In genomic region chr5:51468196-51468595, GRCh38 we compare ENCODE assay signal across 1 cellular context.
A peak's percentile ranks its signal among the peaks of the same experiment; 100 is the strongest.
TF ChIP-seq lines count a peak whose summit lies in the region.

No MANE protein-coding gene starts in this region.

TF ChIP-seq in SK-N-SH, 30 proteins besides CTCF, POLR2A, EP300 and RAD21 (continued from another document):
- peak; percentile 54 for TF ChIP-seq GATA2 (CRISPR knock-in tag; IDR thresholded peaks at IDR 0.05)
- no peak for TF ChIP-seq REST (IDR thresholded peaks at IDR 0.05; ENCODE audit: low read depth, low read length)
